1 cellular context compared by ENCODE assay signal in the genomic region with DNA sequence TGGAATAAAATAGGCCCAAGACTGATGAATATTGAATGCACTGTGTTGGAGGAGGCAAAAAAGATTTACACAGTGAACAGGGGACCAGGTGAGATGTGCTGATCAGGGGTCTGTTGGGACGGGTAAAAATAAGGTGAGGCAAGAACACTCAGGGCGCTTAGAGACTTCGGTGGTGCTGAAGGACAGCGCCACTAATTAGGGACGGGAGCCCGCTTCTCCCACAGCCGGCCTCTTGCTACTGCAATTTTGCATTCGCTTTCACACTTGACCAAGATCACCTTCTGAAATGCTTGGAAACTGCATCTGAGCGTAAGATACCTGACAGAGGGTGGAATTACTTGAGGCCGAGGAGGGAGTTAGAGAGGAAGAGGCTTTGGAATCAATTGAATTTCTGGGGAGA.
A peak's percentile ranks its signal among the peaks of the same experiment; 100 is the strongest.
TF ChIP-seq lines count a peak whose summit lies in the region.

No MANE protein-coding gene starts in this region.

TF ChIP-seq in GM23338, 12 proteins besides CTCF, POLR2A, EP300 and RAD21:
- TF ChIP-seq, protein P1, sequence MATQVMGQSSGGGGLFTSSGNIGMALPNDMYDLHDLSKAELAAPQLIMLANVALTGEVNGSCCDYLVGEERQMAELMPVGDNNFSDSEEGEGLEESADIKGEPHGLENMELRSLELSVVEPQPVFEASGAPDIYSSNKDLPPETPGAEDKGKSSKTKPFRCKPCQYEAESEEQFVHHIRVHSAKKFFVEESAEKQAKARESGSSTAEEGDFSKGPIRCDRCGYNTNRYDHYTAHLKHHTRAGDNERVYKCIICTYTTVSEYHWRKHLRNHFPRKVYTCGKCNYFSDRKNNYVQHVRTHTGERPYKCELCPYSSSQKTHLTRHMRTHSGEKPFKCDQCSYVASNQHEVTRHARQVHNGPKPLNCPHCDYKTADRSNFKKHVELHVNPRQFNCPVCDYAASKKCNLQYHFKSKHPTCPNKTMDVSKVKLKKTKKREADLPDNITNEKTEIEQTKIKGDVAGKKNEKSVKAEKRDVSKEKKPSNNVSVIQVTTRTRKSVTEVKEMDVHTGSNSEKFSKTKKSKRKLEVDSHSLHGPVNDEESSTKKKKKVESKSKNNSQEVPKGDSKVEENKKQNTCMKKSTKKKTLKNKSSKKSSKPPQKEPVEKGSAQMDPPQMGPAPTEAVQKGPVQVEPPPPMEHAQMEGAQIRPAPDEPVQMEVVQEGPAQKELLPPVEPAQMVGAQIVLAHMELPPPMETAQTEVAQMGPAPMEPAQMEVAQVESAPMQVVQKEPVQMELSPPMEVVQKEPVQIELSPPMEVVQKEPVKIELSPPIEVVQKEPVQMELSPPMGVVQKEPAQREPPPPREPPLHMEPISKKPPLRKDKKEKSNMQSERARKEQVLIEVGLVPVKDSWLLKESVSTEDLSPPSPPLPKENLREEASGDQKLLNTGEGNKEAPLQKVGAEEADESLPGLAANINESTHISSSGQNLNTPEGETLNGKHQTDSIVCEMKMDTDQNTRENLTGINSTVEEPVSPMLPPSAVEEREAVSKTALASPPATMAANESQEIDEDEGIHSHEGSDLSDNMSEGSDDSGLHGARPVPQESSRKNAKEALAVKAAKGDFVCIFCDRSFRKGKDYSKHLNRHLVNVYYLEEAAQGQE (IDR thresholded peaks at IDR 0.05; ENCODE audit: unreplicated experiment), result peak; percentile 83
- peak; percentile 50; the same call in 1 of the 2 replicates for TF ChIP-seq POLR2AphosphoS5 (IDR thresholded peaks at IDR 0.05; ENCODE audit: low read depth)
- TF ChIP-seq, protein P2, sequence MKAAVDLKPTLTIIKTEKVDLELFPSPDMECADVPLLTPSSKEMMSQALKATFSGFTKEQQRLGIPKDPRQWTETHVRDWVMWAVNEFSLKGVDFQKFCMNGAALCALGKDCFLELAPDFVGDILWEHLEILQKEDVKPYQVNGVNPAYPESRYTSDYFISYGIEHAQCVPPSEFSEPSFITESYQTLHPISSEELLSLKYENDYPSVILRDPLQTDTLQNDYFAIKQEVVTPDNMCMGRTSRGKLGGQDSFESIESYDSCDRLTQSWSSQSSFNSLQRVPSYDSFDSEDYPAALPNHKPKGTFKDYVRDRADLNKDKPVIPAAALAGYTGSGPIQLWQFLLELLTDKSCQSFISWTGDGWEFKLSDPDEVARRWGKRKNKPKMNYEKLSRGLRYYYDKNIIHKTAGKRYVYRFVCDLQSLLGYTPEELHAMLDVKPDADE (IDR thresholded peaks at IDR 0.05), result no peak
- no peak for TF ChIP-seq JUNB (IDR thresholded peaks at IDR 0.05; ENCODE audit: unreplicated experiment)
TF ChIP-seq in GM23338: peak in this region for 2.
